In the genomic region with DNA sequence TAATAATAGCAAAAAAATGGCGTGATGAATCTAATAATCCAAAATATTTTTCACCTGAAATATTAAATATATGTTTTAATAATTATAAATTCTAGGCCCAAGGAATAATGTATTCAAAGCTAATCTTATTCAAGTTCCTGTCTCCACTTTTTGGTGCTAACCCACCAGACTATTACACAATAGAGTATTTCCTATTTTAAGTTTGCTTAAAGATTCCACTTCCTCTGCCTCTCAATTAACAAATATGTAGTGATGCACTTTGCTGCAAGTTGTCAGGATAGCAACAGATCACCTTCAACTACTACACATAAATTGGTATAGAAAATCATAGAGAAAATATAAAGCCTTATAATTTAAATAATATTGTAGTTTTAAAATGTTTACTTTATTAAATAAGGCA, we compare ENCODE assay signal across 17 cellular contexts.
"Had no signal": no experiment of that assay in that cellular context is flagged by ENCODE, and none has a peak within 500 bp of the region (broad histone marks: within the 10 kb centered on the region; RNA-seq: fewer than 3 reads in every experiment).

No MANE protein-coding gene starts in this region.

- ATAC-seq: activated T-cell treated with anti-CD3 and anti-CD28 coated beads, Interleukin-2, amount 50 U/mL, for 72 hours; foreskin keratinocyte; lower lobe of right lung; natural killer cell; stimulated activated memory B cell treated with anti-CD40 and anti-IgM and Interleukin-4, amounts not matched to agents 10 μg/mL and 1 μg/mL and 100 μg/mL, for 72 hours had no signal

- DNase-seq: activated CD4-positive, alpha-beta T cell treated with anti-CD3 and anti-CD28 coated beads, Interleukin-2, amount 50 U/mL, for 4 hours; activated effector memory CD4-positive, alpha-beta T cell treated with anti-CD3 and anti-CD28 coated beads, Interleukin-2, amount 50 U/mL, for 16 hours; activated naive CD4-positive, alpha-beta T cell treated with anti-CD3 and anti-CD28 coated beads, Interleukin-2, amount 50 U/mL, for 16 hours; activated T-cell treated with anti-CD3 and anti-CD28 coated beads, Interleukin-2, amount 50 U/mL, for 72 hours; aorta; foreskin keratinocyte; hypothalamus; islet precursor cell; lower lobe of right lung; natural killer cell; posterior cingulate gyrus; spleen; stimulated activated CD4-positive, alpha-beta T cell treated with anti-CD3 and anti-CD28 coated beads, Interleukin-4, amount 100 ng/mL, for 4 hours had no signal

- H3K27me3 ChIP-seq: foreskin keratinocyte, neutrophil, spleen had no signal

- H3K27ac ChIP-seq: coronary artery, foreskin keratinocyte, lower lobe of right lung, neutrophil, spleen, thoracic aorta had no signal

- H3K36me3 ChIP-seq: lower lobe of right lung, neutrophil, spleen, thoracic aorta had no signal

- H3K9me3 ChIP-seq: lower lobe of right lung, neutrophil, spleen, thoracic aorta had no signal

- H3K4me3 ChIP-seq: coronary artery, lower lobe of right lung, spleen, thoracic aorta had no signal
